In the genomic region with DNA sequence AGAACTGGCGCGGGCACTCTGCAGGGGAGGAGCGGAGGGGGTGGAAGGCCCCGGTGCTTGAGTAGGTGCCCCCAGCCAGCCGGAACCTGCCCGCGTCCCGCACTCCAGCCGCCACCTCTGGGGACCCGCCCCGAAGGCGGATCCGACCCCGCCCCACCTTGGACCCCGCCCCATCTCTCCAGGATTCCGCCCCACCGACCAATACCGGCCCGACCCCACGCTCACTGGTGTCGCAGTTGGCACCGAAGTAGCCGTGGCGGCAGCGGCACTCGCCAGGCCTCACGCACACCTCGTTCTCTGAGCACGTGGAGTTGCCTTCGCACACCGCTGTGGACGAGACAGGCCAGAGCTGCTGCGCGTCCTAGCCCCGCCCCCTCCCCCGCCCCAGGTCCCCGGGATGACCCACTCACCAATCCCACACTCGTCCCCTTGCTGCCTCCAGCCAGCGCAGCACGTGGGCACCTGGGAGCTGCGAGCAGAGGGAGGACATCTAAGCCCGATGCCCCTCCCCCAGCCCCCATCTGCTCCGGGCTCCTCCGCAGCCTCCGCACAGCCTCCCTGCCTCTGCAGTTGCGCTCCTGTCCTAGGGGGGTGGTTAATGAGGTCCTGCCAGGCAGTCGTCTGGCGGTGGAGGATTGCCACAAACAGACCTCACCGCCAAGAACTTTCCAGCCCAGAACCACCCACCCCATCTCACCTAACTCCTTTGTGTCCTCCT, we compare ENCODE assay signal across 1 cellular context.
TF ChIP-seq lines count a peak whose summit lies in the region.

No MANE protein-coding gene starts in this region.

TF ChIP-seq in K562, 482 proteins besides CTCF, POLR2A, EP300 and RAD21 (continued from another document and continues in another):
- TF ChIP-seq ZMIZ1 (IDR thresholded peaks at IDR 0.05; ENCODE audit: low read depth in 2 of 2, low read length in 2 of 2) = no peak
- no peak for TF ChIP-seq MITF (IDR thresholded peaks at IDR 0.05)
- no peak for TF ChIP-seq RBM14 (IDR thresholded peaks at IDR 0.05; ENCODE audit: borderline replicate concordance, insufficient read depth, low read depth, low read length)
- peak; percentile 66; the same call in 1 of the 2 replicates for TF ChIP-seq FOXP1 (CRISPR knock-in tag; IDR thresholded peaks at IDR 0.05)
- no peak for TF ChIP-seq NRF1 (conservative IDR thresholded peaks at IDR 0.05 in 1 of 2, IDR thresholded peaks at IDR 0.05 in 1 of 2)
- TF ChIP-seq STAG1 (CRISPR knock-in tag; IDR thresholded peaks at IDR 0.05; ENCODE audit: borderline replicate concordance) = no peak
- 0 out of 2 replicates have a peak, but pooled peaks have one; percentile 11 for TF ChIP-seq ZNF561 (CRISPR knock-in tag; conservative IDR thresholded peaks at IDR 0.05)
- peak; percentile 89 for TF ChIP-seq L3MBTL2 (IDR thresholded peaks at IDR 0.05)
- no peak for TF ChIP-seq ZC3H11A (IDR thresholded peaks at IDR 0.05; ENCODE audit: low read depth, low read length)
- TF ChIP-seq, protein P1, sequence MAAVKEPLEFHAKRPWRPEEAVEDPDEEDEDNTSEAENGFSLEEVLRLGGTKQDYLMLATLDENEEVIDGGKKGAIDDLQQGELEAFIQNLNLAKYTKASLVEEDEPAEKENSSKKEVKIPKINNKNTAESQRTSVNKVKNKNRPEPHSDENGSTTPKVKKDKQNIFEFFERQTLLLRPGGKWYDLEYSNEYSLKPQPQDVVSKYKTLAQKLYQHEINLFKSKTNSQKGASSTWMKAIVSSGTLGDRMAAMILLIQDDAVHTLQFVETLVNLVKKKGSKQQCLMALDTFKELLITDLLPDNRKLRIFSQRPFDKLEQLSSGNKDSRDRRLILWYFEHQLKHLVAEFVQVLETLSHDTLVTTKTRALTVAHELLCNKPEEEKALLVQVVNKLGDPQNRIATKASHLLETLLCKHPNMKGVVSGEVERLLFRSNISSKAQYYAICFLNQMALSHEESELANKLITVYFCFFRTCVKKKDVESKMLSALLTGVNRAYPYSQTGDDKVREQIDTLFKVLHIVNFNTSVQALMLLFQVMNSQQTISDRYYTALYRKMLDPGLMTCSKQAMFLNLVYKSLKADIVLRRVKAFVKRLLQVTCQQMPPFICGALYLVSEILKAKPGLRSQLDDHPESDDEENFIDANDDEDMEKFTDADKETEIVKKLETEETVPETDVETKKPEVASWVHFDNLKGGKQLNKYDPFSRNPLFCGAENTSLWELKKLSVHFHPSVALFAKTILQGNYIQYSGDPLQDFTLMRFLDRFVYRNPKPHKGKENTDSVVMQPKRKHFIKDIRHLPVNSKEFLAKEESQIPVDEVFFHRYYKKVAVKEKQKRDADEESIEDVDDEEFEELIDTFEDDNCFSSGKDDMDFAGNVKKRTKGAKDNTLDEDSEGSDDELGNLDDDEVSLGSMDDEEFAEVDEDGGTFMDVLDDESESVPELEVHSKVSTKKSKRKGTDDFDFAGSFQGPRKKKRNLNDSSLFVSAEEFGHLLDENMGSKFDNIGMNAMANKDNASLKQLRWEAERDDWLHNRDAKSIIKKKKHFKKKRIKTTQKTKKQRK (IDR thresholded peaks at IDR 0.05; ENCODE audit: borderline replicate concordance, low read depth, low read length) = no peak
- TF ChIP-seq NR3C1 (CRISPR knock-in tag; IDR thresholded peaks at IDR 0.05) = peak; percentile 58; the same call in 1 of the 2 replicates
- no peak for TF ChIP-seq ZNF785 (CRISPR knock-in tag; IDR thresholded peaks at IDR 0.05)
- TF ChIP-seq ZNF583 (CRISPR knock-in tag; IDR thresholded peaks at IDR 0.05) = no peak
- no peak for TF ChIP-seq CREBBP (IDR thresholded peaks at IDR 0.05; ENCODE audit: low read depth, low read length)
- no peak for TF ChIP-seq SNRNP70 (optimal IDR thresholded peaks at IDR 0.05; ENCODE audit: low read depth, low read length)
- TF ChIP-seq NCOA1 (IDR thresholded peaks at IDR 0.05; ENCODE audit: low read depth) = no peak
- TF ChIP-seq ZNF644 (tag; IDR thresholded peaks at IDR 0.05; ENCODE audit: low read depth) = no peak
- TF ChIP-seq GTF3C2 (IDR thresholded peaks at IDR 0.05; ENCODE audit: borderline replicate concordance, extremely low read depth, insufficient read length) = no peak
- TF ChIP-seq MECOM (CRISPR knock-in tag; IDR thresholded peaks at IDR 0.05) = no peak
- no peak for TF ChIP-seq TFAM (CRISPR knock-in tag; conservative IDR thresholded peaks at IDR 0.05)
- TF ChIP-seq ZNF175 (CRISPR knock-in tag; IDR thresholded peaks at IDR 0.05; ENCODE audit: low read depth) = no peak
- TF ChIP-seq ZNF263 (CRISPR knock-in tag; IDR thresholded peaks at IDR 0.05; ENCODE audit: borderline replicate concordance) = peak; percentile 46; the same call in 1 of the 2 replicates
- TF ChIP-seq NR2F6 (CRISPR knock-in tag; IDR thresholded peaks at IDR 0.05) = no peak
- TF ChIP-seq POLR2B (IDR thresholded peaks at IDR 0.05; ENCODE audit: low read depth, partially characterized antibody) = no peak
- TF ChIP-seq CSDE1 (IDR thresholded peaks at IDR 0.05) = no peak
- TF ChIP-seq, protein P2, sequence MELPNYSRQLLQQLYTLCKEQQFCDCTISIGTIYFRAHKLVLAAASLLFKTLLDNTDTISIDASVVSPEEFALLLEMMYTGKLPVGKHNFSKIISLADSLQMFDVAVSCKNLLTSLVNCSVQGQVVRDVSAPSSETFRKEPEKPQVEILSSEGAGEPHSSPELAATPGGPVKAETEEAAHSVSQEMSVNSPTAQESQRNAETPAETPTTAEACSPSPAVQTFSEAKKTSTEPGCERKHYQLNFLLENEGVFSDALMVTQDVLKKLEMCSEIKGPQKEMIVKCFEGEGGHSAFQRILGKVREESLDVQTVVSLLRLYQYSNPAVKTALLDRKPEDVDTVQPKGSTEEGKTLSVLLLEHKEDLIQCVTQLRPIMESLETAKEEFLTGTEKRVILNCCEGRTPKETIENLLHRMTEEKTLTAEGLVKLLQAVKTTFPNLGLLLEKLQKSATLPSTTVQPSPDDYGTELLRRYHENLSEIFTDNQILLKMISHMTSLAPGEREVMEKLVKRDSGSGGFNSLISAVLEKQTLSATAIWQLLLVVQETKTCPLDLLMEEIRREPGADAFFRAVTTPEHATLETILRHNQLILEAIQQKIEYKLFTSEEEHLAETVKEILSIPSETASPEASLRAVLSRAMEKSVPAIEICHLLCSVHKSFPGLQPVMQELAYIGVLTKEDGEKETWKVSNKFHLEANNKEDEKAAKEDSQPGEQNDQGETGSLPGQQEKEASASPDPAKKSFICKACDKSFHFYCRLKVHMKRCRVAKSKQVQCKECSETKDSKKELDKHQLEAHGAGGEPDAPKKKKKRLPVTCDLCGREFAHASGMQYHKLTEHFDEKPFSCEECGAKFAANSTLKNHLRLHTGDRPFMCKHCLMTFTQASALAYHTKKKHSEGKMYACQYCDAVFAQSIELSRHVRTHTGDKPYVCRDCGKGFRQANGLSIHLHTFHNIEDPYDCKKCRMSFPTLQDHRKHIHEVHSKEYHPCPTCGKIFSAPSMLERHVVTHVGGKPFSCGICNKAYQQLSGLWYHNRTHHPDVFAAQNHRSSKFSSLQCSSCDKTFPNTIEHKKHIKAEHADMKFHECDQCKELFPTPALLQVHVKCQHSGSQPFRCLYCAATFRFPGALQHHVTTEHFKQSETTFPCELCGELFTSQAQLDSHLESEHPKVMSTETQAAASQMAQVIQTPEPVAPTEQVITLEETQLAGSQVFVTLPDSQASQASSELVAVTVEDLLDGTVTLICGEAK (IDR thresholded peaks at IDR 0.05) = no peak
- TF ChIP-seq, protein P2 (CRISPR knock-in tag; IDR thresholded peaks at IDR 0.05) = peak; percentile 40
- TF ChIP-seq TGIF2 (CRISPR knock-in tag; IDR thresholded peaks at IDR 0.05) = no peak
- no peak for TF ChIP-seq ZNF436 (CRISPR knock-in tag; IDR thresholded peaks at IDR 0.05)
- TF ChIP-seq, protein P3, sequence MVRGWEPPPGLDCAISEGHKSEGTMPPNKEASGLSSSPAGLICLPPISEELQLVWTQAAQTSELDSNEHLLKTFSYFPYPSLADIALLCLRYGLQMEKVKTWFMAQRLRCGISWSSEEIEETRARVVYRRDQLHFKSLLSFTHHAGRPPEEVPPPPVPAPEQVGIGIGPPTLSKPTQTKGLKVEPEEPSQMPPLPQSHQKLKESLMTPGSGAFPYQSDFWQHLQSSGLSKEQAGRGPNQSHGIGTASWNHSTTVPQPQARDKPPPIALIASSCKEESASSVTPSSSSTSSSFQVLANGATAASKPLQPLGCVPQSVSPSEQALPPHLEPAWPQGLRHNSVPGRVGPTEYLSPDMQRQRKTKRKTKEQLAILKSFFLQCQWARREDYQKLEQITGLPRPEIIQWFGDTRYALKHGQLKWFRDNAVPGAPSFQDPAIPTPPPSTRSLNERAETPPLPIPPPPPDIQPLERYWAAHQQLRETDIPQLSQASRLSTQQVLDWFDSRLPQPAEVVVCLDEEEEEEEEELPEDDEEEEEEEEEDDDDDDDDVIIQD (CRISPR knock-in tag; IDR thresholded peaks at IDR 0.05) = no peak
- peak; percentile 35; the same call in 1 of the 2 replicates for TF ChIP-seq MYC (IDR thresholded peaks at IDR 0.05; ENCODE audit: low read depth, low read length)
- no peak for TF ChIP-seq MYC (CRISPR knock-in tag; IDR thresholded peaks at IDR 0.05; ENCODE audit: borderline replicate concordance, low read depth)
